Comparison of ENCODE assay signal across 1 cellular context in the genomic region with DNA sequence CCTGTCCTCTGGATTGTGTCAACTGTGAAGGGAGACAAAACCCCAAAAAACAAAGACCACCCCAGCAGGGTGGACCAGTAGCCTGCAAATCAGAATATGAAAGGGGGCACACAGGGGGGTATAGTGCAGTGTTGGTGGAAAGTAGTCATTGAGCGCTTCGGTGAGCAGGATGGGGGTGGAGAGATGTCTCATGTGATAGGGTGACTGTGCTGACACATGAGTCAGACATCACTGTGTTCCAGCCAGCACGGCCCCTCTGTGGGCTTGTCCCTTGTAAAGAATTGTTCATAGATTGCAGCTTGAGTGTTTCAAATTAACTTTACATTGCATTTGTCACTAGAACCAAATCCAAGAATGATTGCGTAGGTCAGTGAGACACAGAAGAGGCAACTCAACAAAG.
TF ChIP-seq lines count a peak whose summit lies in the region.

No MANE protein-coding gene starts in this region.

TF ChIP-seq in K562, 482 proteins besides CTCF, POLR2A, EP300 and RAD21 (continues in another document):
- TF ChIP-seq, protein P1, sequence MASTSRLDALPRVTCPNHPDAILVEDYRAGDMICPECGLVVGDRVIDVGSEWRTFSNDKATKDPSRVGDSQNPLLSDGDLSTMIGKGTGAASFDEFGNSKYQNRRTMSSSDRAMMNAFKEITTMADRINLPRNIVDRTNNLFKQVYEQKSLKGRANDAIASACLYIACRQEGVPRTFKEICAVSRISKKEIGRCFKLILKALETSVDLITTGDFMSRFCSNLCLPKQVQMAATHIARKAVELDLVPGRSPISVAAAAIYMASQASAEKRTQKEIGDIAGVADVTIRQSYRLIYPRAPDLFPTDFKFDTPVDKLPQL (IDR thresholded peaks at IDR 0.05; ENCODE audit: extremely low read depth, insufficient read length), result no peak
- TF ChIP-seq, protein P2, sequence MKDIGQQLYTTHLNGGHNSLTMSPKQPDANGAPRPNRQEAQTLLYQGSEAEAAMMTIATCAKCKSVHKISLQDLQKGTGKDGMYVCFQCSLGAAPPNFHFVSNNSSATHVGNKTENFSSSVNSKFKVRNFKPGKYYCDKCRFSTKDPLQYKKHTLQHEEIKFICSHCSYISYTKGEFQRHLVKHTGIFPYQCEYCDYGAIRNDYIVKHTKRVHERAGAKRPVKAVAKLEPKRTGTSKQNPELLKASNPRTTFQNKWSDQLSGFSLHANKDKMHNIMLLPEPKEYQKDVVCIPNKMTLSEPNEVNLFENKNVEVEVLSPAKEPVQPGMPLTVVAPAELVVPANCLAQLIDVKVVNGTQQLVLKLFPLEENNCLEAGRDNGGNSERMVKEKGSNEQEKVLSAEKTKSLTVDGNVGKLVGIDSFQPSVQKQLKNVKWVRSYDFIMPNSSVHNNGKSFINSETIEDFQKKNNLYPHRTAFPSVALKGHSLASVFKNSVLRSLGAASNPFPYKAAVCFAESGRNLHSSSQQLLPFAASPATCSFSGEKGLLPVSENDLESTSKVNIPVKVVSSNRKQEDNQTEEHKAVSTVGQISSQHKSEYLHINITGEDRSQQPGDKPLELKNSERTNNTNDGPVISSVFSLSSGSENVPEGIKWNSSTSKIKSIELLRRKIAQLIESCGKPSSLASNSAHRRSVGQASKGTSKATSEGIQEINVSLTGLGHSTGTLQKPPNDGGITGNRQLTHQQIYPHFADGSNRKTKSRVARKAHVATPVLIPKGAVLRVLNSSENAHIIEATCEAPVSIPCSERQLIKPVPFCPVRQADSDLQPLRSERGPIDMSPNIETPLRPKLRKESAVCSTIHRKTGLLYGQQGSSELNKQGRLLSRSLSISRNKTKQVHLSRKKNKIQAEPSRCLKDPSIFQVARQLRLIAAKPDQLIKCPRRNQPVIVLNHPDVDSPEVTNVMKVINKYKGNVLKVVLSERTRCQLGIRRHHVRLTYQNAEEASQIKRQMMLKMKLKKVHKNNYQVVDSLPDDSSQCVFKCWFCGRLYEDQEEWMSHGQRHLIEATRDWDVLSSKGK (CRISPR knock-in tag; IDR thresholded peaks at IDR 0.05), result no peak
- TF ChIP-seq SNRNP70 (optimal IDR thresholded peaks at IDR 0.05; ENCODE audit: low read depth, low read length) (no peak), KLF6 (CRISPR knock-in tag; IDR thresholded peaks at IDR 0.05; ENCODE audit: borderline replicate concordance) (no peak), LARP7 (IDR thresholded peaks at IDR 0.05) (no peak), ZNF79 (CRISPR knock-in tag; IDR thresholded peaks at IDR 0.05; ENCODE audit: low read depth) (no peak), MCM5 (IDR thresholded peaks at IDR 0.05; ENCODE audit: low read depth) (no peak), JUN (IDR thresholded peaks at IDR 0.05; ENCODE audit: borderline replicate concordance, low read depth, low read length) (peak; percentile 82), JUN (CRISPR knock-in tag; IDR thresholded peaks at IDR 0.05; ENCODE audit: borderline replicate concordance) (no peak), U2AF1 (optimal IDR thresholded peaks at IDR 0.05; ENCODE audit: low read depth, low read length) (no peak), NCOR1 (IDR thresholded peaks at IDR 0.05) (no peak), TBL1XR1 (IDR thresholded peaks at IDR 0.05; ENCODE audit: low read length in 2 of 2) (no peak), RBM15 (IDR thresholded peaks at IDR 0.05; ENCODE audit: insufficient read depth, low read length) (no peak), HSF4 (CRISPR knock-in tag; IDR thresholded peaks at IDR 0.05; ENCODE audit: borderline replicate concordance) (no peak), TRIM28 (IDR thresholded peaks at IDR 0.05) (no peak), NONO (IDR thresholded peaks at IDR 0.05; ENCODE audit: low read depth in 2 of 2, low read length in 1 of 2) (no peak), HNRNPLL (IDR thresholded peaks at IDR 0.05; ENCODE audit: low read depth, low read length, poor library complexity, severe bottlenecking) (no peak), TCF3 (CRISPR knock-in tag; IDR thresholded peaks at IDR 0.05) (no peak), ZNF766 (CRISPR knock-in tag; conservative IDR thresholded peaks at IDR 0.05) (no peak), KLF1 (tag; IDR thresholded peaks at IDR 0.05) (no peak), ZNF217 (CRISPR knock-in tag; IDR thresholded peaks at IDR 0.05) (no peak), FOSL1 (tag; conservative IDR thresholded peaks at IDR 0.05) (peak; percentile 93), ZNF175 (CRISPR knock-in tag; IDR thresholded peaks at IDR 0.05; ENCODE audit: low read depth) (no peak), ESRRB (CRISPR knock-in tag; IDR thresholded peaks at IDR 0.05; ENCODE audit: borderline replicate concordance) (no peak), GABPA (tag; conservative IDR thresholded peaks at IDR 0.05; ENCODE audit: low read depth) (no peak), PTBP1 (IDR thresholded peaks at IDR 0.05; ENCODE audit: low read depth, low read length) (no peak), ZNF436 (CRISPR knock-in tag; IDR thresholded peaks at IDR 0.05) (no peak), MEIS2 (IDR thresholded peaks at IDR 0.05; ENCODE audit: partially characterized antibody) (peak; percentile 67), EGR1 (conservative IDR thresholded peaks at IDR 0.05) (peak; percentile 60), PCBP1 (IDR thresholded peaks at IDR 0.05; ENCODE audit: low read depth, low read length, poor library complexity, severe bottlenecking) (no peak), YY1 (IDR thresholded peaks at IDR 0.05; ENCODE audit: borderline replicate concordance in 1 of 3, control insufficient read depth in 1 of 3, extremely low read depth in 1 of 3, insufficient read depth in 3 of 3, insufficient read length in 1 of 3, insufficient replicate concordance in 2 of 3, low read depth in 1 of 3, low read length in 2 of 3) (no peak), ZNF12 (CRISPR knock-in tag; IDR thresholded peaks at IDR 0.05) (no peak), COPS2 (conservative IDR thresholded peaks at IDR 0.05) (no peak), ZBED1 (IDR thresholded peaks at IDR 0.05) (no peak), KDM2B (CRISPR knock-in tag; IDR thresholded peaks at IDR 0.05) (no peak)
- TF ChIP-seq, protein P3, sequence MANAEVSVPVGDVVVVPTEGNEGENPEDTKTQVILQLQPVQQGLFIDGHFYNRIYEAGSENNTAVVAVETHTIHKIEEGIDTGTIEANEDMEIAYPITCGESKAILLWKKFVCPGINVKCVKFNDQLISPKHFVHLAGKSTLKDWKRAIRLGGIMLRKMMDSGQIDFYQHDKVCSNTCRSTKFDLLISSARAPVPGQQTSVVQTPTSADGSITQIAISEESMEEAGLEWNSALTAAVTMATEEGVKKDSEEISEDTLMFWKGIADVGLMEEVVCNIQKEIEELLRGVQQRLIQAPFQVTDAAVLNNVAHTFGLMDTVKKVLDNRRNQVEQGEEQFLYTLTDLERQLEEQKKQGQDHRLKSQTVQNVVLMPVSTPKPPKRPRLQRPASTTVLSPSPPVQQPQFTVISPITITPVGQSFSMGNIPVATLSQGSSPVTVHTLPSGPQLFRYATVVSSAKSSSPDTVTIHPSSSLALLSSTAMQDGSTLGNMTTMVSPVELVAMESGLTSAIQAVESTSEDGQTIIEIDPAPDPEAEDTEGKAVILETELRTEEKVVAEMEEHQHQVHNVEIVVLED (CRISPR knock-in tag; IDR thresholded peaks at IDR 0.05), result no peak
- TF ChIP-seq, protein P4, sequence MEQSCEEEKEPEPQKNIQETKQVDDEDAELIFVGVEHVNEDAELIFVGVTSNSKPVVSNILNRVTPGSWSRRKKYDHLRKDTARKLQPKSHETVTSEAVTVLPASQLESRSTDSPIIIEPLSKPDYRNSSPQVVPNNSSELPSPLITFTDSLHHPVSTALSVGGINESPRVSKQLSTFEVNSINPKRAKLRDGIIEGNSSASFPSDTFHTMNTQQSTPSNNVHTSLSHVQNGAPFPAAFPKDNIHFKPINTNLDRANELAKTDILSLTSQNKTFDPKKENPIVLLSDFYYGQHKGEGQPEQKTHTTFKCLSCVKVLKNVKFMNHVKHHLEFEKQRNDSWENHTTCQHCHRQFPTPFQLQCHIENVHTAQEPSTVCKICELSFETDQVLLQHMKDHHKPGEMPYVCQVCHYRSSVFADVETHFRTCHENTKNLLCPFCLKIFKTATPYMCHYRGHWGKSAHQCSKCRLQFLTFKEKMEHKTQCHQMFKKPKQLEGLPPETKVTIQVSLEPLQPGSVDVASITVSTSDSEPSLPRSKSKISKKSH (CRISPR knock-in tag; IDR thresholded peaks at IDR 0.05), result no peak
- TF ChIP-seq, protein P5, sequence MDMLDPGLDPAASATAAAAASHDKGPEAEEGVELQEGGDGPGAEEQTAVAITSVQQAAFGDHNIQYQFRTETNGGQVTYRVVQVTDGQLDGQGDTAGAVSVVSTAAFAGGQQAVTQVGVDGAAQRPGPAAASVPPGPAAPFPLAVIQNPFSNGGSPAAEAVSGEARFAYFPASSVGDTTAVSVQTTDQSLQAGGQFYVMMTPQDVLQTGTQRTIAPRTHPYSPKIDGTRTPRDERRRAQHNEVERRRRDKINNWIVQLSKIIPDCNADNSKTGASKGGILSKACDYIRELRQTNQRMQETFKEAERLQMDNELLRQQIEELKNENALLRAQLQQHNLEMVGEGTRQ (CRISPR knock-in tag; IDR thresholded peaks at IDR 0.05), result no peak
- TF ChIP-seq, protein P6, sequence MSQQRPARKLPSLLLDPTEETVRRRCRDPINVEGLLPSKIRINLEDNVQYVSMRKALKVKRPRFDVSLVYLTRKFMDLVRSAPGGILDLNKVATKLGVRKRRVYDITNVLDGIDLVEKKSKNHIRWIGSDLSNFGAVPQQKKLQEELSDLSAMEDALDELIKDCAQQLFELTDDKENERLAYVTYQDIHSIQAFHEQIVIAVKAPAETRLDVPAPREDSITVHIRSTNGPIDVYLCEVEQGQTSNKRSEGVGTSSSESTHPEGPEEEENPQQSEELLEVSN (IDR thresholded peaks at IDR 0.05; ENCODE audit: borderline replicate concordance in 1 of 2, extremely low read depth in 1 of 2, insufficient read depth in 1 of 2, insufficient read length in 1 of 2, low read depth in 1 of 2, low read length in 1 of 2, poor library complexity in 1 of 2, severe bottlenecking in 1 of 2), result peak in 1 of 2 experiments; percentile 29
- TF ChIP-seq, protein P7, sequence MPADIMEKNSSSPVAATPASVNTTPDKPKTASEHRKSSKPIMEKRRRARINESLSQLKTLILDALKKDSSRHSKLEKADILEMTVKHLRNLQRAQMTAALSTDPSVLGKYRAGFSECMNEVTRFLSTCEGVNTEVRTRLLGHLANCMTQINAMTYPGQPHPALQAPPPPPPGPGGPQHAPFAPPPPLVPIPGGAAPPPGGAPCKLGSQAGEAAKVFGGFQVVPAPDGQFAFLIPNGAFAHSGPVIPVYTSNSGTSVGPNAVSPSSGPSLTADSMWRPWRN (IDR thresholded peaks at IDR 0.05; ENCODE audit: low read depth), result no peak
- TF ChIP-seq, protein P8, sequence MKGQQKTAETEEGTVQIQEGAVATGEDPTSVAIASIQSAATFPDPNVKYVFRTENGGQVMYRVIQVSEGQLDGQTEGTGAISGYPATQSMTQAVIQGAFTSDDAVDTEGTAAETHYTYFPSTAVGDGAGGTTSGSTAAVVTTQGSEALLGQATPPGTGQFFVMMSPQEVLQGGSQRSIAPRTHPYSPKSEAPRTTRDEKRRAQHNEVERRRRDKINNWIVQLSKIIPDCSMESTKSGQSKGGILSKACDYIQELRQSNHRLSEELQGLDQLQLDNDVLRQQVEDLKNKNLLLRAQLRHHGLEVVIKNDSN (CRISPR knock-in tag; IDR thresholded peaks at IDR 0.05), result no peak
- TF ChIP-seq, protein P9, sequence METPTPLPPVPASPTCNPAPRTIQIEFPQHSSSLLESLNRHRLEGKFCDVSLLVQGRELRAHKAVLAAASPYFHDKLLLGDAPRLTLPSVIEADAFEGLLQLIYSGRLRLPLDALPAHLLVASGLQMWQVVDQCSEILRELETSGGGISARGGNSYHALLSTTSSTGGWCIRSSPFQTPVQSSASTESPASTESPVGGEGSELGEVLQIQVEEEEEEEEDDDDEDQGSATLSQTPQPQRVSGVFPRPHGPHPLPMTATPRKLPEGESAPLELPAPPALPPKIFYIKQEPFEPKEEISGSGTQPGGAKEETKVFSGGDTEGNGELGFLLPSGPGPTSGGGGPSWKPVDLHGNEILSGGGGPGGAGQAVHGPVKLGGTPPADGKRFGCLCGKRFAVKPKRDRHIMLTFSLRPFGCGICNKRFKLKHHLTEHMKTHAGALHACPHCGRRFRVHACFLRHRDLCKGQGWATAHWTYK (CRISPR knock-in tag; IDR thresholded peaks at IDR 0.05), result no peak
- TF ChIP-seq, protein P10, sequence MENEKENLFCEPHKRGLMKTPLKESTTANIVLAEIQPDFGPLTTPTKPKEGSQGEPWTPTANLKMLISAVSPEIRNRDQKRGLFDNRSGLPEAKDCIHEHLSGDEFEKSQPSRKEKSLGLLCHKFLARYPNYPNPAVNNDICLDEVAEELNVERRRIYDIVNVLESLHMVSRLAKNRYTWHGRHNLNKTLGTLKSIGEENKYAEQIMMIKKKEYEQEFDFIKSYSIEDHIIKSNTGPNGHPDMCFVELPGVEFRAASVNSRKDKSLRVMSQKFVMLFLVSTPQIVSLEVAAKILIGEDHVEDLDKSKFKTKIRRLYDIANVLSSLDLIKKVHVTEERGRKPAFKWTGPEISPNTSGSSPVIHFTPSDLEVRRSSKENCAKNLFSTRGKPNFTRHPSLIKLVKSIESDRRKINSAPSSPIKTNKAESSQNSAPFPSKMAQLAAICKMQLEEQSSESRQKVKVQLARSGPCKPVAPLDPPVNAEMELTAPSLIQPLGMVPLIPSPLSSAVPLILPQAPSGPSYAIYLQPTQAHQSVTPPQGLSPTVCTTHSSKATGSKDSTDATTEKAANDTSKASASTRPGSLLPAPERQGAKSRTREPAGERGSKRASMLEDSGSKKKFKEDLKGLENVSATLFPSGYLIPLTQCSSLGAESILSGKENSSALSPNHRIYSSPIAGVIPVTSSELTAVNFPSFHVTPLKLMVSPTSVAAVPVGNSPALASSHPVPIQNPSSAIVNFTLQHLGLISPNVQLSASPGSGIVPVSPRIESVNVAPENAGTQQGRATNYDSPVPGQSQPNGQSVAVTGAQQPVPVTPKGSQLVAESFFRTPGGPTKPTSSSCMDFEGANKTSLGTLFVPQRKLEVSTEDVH (IDR thresholded peaks at IDR 0.05; ENCODE audit: low read depth, partially characterized antibody), result no peak
- TF ChIP-seq, protein P11, sequence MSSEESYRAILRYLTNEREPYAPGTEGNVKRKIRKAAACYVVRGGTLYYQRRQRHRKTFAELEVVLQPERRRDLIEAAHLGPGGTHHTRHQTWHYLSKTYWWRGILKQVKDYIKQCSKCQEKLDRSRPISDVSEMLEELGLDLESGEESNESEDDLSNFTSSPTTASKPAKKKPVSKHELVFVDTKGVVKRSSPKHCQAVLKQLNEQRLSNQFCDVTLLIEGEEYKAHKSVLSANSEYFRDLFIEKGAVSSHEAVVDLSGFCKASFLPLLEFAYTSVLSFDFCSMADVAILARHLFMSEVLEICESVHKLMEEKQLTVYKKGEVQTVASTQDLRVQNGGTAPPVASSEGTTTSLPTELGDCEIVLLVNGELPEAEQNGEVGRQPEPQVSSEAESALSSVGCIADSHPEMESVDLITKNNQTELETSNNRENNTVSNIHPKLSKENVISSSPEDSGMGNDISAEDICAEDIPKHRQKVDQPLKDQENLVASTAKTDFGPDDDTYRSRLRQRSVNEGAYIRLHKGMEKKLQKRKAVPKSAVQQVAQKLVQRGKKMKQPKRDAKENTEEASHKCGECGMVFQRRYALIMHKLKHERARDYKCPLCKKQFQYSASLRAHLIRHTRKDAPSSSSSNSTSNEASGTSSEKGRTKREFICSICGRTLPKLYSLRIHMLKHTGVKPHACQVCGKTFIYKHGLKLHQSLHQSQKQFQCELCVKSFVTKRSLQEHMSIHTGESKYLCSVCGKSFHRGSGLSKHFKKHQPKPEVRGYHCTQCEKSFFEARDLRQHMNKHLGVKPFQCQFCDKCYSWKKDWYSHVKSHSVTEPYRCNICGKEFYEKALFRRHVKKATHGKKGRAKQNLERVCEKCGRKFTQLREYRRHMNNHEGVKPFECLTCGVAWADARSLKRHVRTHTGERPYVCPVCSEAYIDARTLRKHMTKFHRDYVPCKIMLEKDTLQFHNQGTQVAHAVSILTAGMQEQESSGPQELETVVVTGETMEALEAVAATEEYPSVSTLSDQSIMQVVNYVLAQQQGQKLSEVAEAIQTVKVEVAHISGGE (CRISPR knock-in tag; IDR thresholded peaks at IDR 0.05), result no peak
